In genomic region chr12:86521870-86522269, GRCh38 we compare ENCODE assay signal across 23 cellular contexts.
"Had no signal": no experiment of that assay in that cellular context is flagged by ENCODE, and none has a peak within 500 bp of the region (broad histone marks: within the 10 kb centered on the region; RNA-seq: fewer than 3 reads in every experiment).

No MANE protein-coding gene starts in this region.

- H3K4me2 ChIP-seq: hepatocyte had no signal

- H3K4me1 ChIP-seq: foreskin keratinocyte, left ventricle myocardium inferior, lower lobe of right lung, psoas muscle, right lobe of liver, spleen, tibial nerve, upper lobe of right lung, vagina had no signal

- DNase-seq: effector CD4-positive, alpha-beta T cell; endodermal cell; erythroblast; foreskin keratinocyte; head of caudate nucleus; kidney; left cardiac atrium; left ventricle myocardium inferior; lower lobe of right lung; midbrain; naive B cell; psoas muscle; retina; right lobe of liver; spleen; stimulated activated CD4-positive, alpha-beta T cell treated with anti-CD3 and anti-CD28 coated beads, Interleukin-15, amount 100 ng/mL, for 24 hours; stimulated activated CD4-positive, alpha-beta T cell treated with anti-CD3 and anti-CD28 coated beads, Interleukin-1b, Interleukin-23, amount 100 ng/mL, for 48 hours; stimulated activated CD4-positive, alpha-beta T cell treated with anti-CD3 and anti-CD28 coated beads, Interleukin-4, amount 100 ng/mL, for 24 hours; upper lobe of right lung had no signal

- H3K36me3 ChIP-seq: left ventricle myocardium inferior, lower lobe of right lung, right lobe of liver, spleen, tibial nerve, upper lobe of right lung, vagina had no signal

- H2AFZ ChIP-seq: hepatocyte had no signal

- H3K27me3 ChIP-seq: foreskin keratinocyte, hepatocyte, right lobe of liver, spleen, tibial nerve, upper lobe of right lung, vagina had no signal

- H3K27ac ChIP-seq: foreskin keratinocyte, hepatocyte, left ventricle myocardium inferior, lower lobe of right lung, psoas muscle, right lobe of liver, spleen, tibial nerve, upper lobe of right lung, vagina had no signal

- H3K4me3 ChIP-seq: hepatocyte, left ventricle myocardium inferior, lower lobe of right lung, psoas muscle, right lobe of liver, spleen, tibial nerve, upper lobe of right lung, vagina had no signal

- H3K9me3 ChIP-seq: right lobe of liver, upper lobe of right lung, vagina had no signal

- H3K79me2 ChIP-seq: hepatocyte had no signal

- ATAC-seq: foreskin keratinocyte; left cardiac atrium; lower lobe of right lung; psoas muscle; right lobe of liver; stimulated activated memory B cell treated with anti-CD40 and anti-IgM and Interleukin-4, amounts not matched to agents 10 μg/mL and 1 μg/mL and 100 μg/mL, for 72 hours; upper lobe of right lung had no signal
